Comparison of ENCODE assay signal across 17 cellular contexts in genomic region chr15:99051308-99051707, GRCh38. TPM values are rescaled to one million over a fixed set of nuclear protein-coding genes. Genes with fewer than 3 reads are reported as not detected.
DNase-seq lines count a peak whose midpoint lies in the region; ATAC-seq and TF ChIP-seq lines count a peak whose summit lies in the region.
"Had no signal": no experiment of that assay in that cellular context is flagged by ENCODE, and none has a peak within 500 bp of the region (broad histone marks: within the 10 kb centered on the region; RNA-seq: fewer than 3 reads in every experiment).

No MANE protein-coding gene starts in this region.

- DNase-seq in Right ventricle myocardium inferior (ENCODE audit: missing footprints) (peak; percentile 65), cardiac septum (ENCODE audit: low spot score) (no peak), IMR-90 (no peak), endodermal cell (peak; percentile 41), osteocyte (ENCODE audit: extremely low spot score, unreplicated experiment) (peak; percentile 76), NCI-H748 (lab: John Stamatoyannopoulos, UW; ENCODE audit: unreplicated experiment) (no peak)
- DNase-seq: 8988T; AML-193; Caco-2; CD8-positive, alpha-beta memory T cell; DND-41; GDM1; GOT3 had no signal

- no peak overlapping the region for H2AK5ac ChIP-seq in IMR-90 (ENCODE audit: low read depth, low read length)

- H3K4me1 ChIP-seq in IMR-90 (ENCODE audit: control insufficient read depth, insufficient read depth, low read length) (no peaks in the 10 kb centered on the region), endodermal cell (ENCODE audit: control insufficient read depth, insufficient read depth, low read length) (no peaks in the 10 kb centered on the region)
- H3K4me1 ChIP-seq: Caco-2, HAP-1 had no signal

- intact Hi-C loops in Right ventricle myocardium inferior (cut with DNase I) (no loop called here), cardiac septum (cut with DNase I) (no loop called here), IMR-90 (cut with micrococcal nuclease) (no loop called here)

- H3K36me3 ChIP-seq in IMR-90 (ENCODE audit: control insufficient read depth, insufficient read depth, low read length) (no peaks in the 10 kb centered on the region), endodermal cell (ENCODE audit: control insufficient read depth, insufficient read depth, low read length) (no peaks in the 10 kb centered on the region)
- H3K36me3 ChIP-seq: BLaER1, HAP-1 had no signal

- no peaks in the 10 kb centered on the region for H3K36me3 Mint-ChIP-seq in endodermal cell (ENCODE audit: low read depth)
- H3K36me3 Mint-ChIP-seq in osteocyte (ENCODE audit: unreplicated experiment) = no peaks in the 10 kb centered on the region
- H3K36me3 Mint-ChIP-seq: CD8-positive, alpha-beta memory T cell had no signal

- no peak for TF ChIP-seq CTCF in IMR-90 (conservative IDR thresholded peaks at IDR 0.05; ENCODE audit: low read depth, low read length)
- no peak for TF ChIP-seq CTCF in endodermal cell (conservative IDR thresholded peaks at IDR 0.05)
- TF ChIP-seq CTCF in osteocyte (IDR thresholded peaks at IDR 0.05) = no peak

- no peak overlapping the region for H3K56ac ChIP-seq in IMR-90 (ENCODE audit: extremely low read depth, insufficient read depth, low read length)

- peaks cover 7% of the 10 kb centered on the region for H3K9me1 ChIP-seq in IMR-90 (ENCODE audit: insufficient read depth, low read length)

- no peaks in the 10 kb centered on the region for H3K79me1 ChIP-seq in IMR-90 (ENCODE audit: low read depth in 1 of 2, low read length in 2 of 2)

- no peak overlapping the region for H3K27ac Mint-ChIP-seq in endodermal cell
- H3K27ac Mint-ChIP-seq in osteocyte (ENCODE audit: unreplicated experiment) = no peak overlapping the region
- H3K27ac Mint-ChIP-seq: CD8-positive, alpha-beta memory T cell had no signal

- no peak overlapping the region for H2BK120ac ChIP-seq in IMR-90 (ENCODE audit: low read depth, low read length)

- 58% methylated on average over 4 of the region's 7 CpGs; no CpG with 5 or more reads in 1 of the 2 experiments for WGBS in IMR-90 (ENCODE audit: extremely low coverage in 2 of 2, insufficient read length in 1 of 2), 2 experiments
- 81 to 86% methylated on average over 5 to 6 of the region's 7 CpGs for WGBS in endodermal cell (ENCODE audit: insufficient coverage in 1 of 2, insufficient read length in 1 of 2), 2 experiments

- no peak overlapping the region for H2BK15ac ChIP-seq in IMR-90 (ENCODE audit: low read depth, low read length)

- no peak overlapping the region for H2BK20ac ChIP-seq in IMR-90 (ENCODE audit: low read depth, low read length)

- H3K9me3 ChIP-seq in IMR-90 (ENCODE audit: control insufficient read depth, insufficient read depth, low read length) (no peaks in the 10 kb centered on the region), endodermal cell (ENCODE audit: control insufficient read depth, low read length) (no peaks in the 10 kb centered on the region)
- H3K9me3 ChIP-seq: BLaER1, Caco-2, HAP-1 had no signal

- dilution Hi-C loops in IMR-90 (cut with HindIII; ENCODE audit: low sequenced_read_pairs, unreplicated experiment) = loop anchor here (25.0 kb wide), 1 partner anchor 114 kb away; no protein-coding TSS in a partner anchor

- no peaks in the 10 kb centered on the region for H3K9me3 Mint-ChIP-seq in endodermal cell
- no peaks in the 10 kb centered on the region for H3K9me3 Mint-ChIP-seq in osteocyte (ENCODE audit: unreplicated experiment)

- no TSS peak for BruUV-seq in IMR-90 (replicated peaks; lab: Mats Ljungman, UMichigan)

- no peaks in the 10 kb centered on the region for H4K20me1 ChIP-seq in IMR-90 (ENCODE audit: insufficient read depth, low read length)
- H4K20me1 ChIP-seq: BLaER1 had no signal

- peak overlapping the region; percentile 66 for H2AFZ ChIP-seq in IMR-90 (replicated peaks; ENCODE audit: low read length, poor library complexity)

- H3K9ac ChIP-seq in IMR-90 (ENCODE audit: low read depth, low read length) (no peak overlapping the region), endodermal cell (ENCODE audit: extremely low read depth, low read length, poor library complexity, severe bottlenecking) (no peak overlapping the region)
- H3K9ac ChIP-seq: BLaER1 had no signal

- POLR2A ChIA-PET in IMR-90 (lab: Charles Lee; ENCODE audit: unreplicated experiment) = no interaction called here

- peaks cover 12% of the 10 kb centered on the region for H3K27me3 ChIP-seq in IMR-90 (ENCODE audit: control insufficient read depth, insufficient read depth, low read length)
- no peaks in the 10 kb centered on the region for H3K27me3 ChIP-seq in endodermal cell (ENCODE audit: control insufficient read depth, insufficient read depth, low read length, poor library complexity, severe bottlenecking)
- H3K27me3 ChIP-seq: BLaER1 had no signal

- H3K4me3 Mint-ChIP-seq in endodermal cell = no peak overlapping the region
- H3K4me3 Mint-ChIP-seq in osteocyte (ENCODE audit: unreplicated experiment) = no peak overlapping the region
- H3K4me3 Mint-ChIP-seq: CD8-positive, alpha-beta memory T cell had no signal

- H3K4me1 Mint-ChIP-seq in endodermal cell (no peaks in the 10 kb centered on the region), osteocyte (ENCODE audit: unreplicated experiment) (peaks cover 1% of the 10 kb centered on the region)

- peak; percentile 34 for ATAC-seq in Right ventricle myocardium inferior
- ATAC-seq in IMR-90 (ENCODE audit: low read depth) = no peak
- no peak for ATAC-seq in HG03342 (IDR thresholded peaks at IDR 0.05; ENCODE audit: unreplicated experiment)

- H3K27ac ChIP-seq in IMR-90 (ENCODE audit: insufficient read depth, low read length) = no peak overlapping the region
- H3K27ac ChIP-seq in endodermal cell (ENCODE audit: low read depth, low read length) = no peak overlapping the region
- H3K27ac ChIP-seq: BLaER1, HL-60 had no signal

- H3K4me3 ChIP-seq in IMR-90 (ENCODE audit: insufficient read depth, low read depth, low read length) (no peak overlapping the region), endodermal cell (ENCODE audit: low read length) (no peak overlapping the region)
- H3K4me3 ChIP-seq: BLaER1, HAP-1 had no signal

- H3K4me2 ChIP-seq in IMR-90 (ENCODE audit: low read depth, low read length) = no peak overlapping the region
- H3K4me2 ChIP-seq: BLaER1 had no signal

- no peak overlapping the region for H2AK9ac ChIP-seq in IMR-90 (replicated peaks; ENCODE audit: low read depth, low read length, poor library complexity)

- no peak overlapping the region for H3K23ac ChIP-seq in IMR-90 (ENCODE audit: low read depth, low read length)

- no peak overlapping the region for H4K91ac ChIP-seq in IMR-90 (ENCODE audit: insufficient read depth, low read depth, low read length)

- no peak overlapping the region for H3K18ac ChIP-seq in IMR-90 (ENCODE audit: low read depth, low read length)

- H3K4ac ChIP-seq in IMR-90 (ENCODE audit: low read depth, low read length) = no peak overlapping the region

- no peak overlapping the region for H3K14ac ChIP-seq in IMR-90 (replicated peaks; ENCODE audit: low read depth, low read length)

- no peak for TF ChIP-seq RAD21 in IMR-90 (IDR thresholded peaks at IDR 0.05; ENCODE audit: low read length)

- in situ Hi-C loops in IMR-90 (cut with MboI; ENCODE audit: low sequenced_read_pairs) = no loop called here

- no peak overlapping the region for H4K8ac ChIP-seq in IMR-90 (ENCODE audit: low read depth in 2 of 2, low read length in 2 of 2)

- no peak overlapping the region for H4K5ac ChIP-seq in IMR-90 (ENCODE audit: low read depth, low read length)

- H3K27me3 Mint-ChIP-seq in endodermal cell (ENCODE audit: insufficient read depth) (peaks cover 5% of the 10 kb centered on the region), osteocyte (ENCODE audit: unreplicated experiment) (peaks cover 2% of the 10 kb centered on the region)

- TF ChIP-seq POLR2A in IMR-90 (IDR thresholded peaks at IDR 0.05; ENCODE audit: low read depth, low read length) = no peak

- no peak overlapping the region for H2BK5ac ChIP-seq in IMR-90 (ENCODE audit: low read depth, low read length, poor library complexity, severe bottlenecking)

- CTCF ChIA-PET in IMR-90 (lab: Yijun Ruan, JAX) = interaction anchor here (0.7 to 1.0 kb wide), 2 partner anchors 112 to 532 kb away, joined by 3 to 5 read pairs; no protein-coding TSS in a partner anchor

TF ChIP-seq in IMR-90, 13 proteins besides CTCF, POLR2A, EP300 and RAD21 (continues in another document):
- TF ChIP-seq ELK1 (IDR thresholded peaks at IDR 0.05; ENCODE audit: borderline replicate concordance, low read depth, low read length) (no peak), RCOR1 (IDR thresholded peaks at IDR 0.05; ENCODE audit: insufficient replicate concordance, low read length) (no peak), MXI1 (IDR thresholded peaks at IDR 0.05; ENCODE audit: borderline replicate concordance, low read depth, low read length) (no peak), NFE2L2 (IDR thresholded peaks at IDR 0.05; ENCODE audit: low read depth, low read length) (no peak), CHD1 (IDR thresholded peaks at IDR 0.05; ENCODE audit: low read depth, low read length) (no peak), BHLHE40 (IDR thresholded peaks at IDR 0.05; ENCODE audit: low read depth, low read length) (no peak), CEBPB (IDR thresholded peaks at IDR 0.05; ENCODE audit: low read depth, low read length) (no peak)

RNA-seq across cellular contexts. Expression of gene PGPEP1L, which starts 43.7 kb away (rescaled TPM):
- 0.57 TPM for total RNA-seq in Right ventricle myocardium inferior
- total RNA-seq in cardiac septum = 2.5 TPM
- total RNA-seq in IMR-90 (2012; rRNA removed) = not detected in 2 replicates
- not detected in 2 replicates for polyA plus RNA-seq in IMR-90 (2012; rRNA removed)
- polyA plus RNA-seq in IMR-90 (2012; cell fraction: cytosol; rRNA removed) = not detected in 2 replicates
- not detected in 2 replicates for polyA plus RNA-seq in IMR-90 (2012; cell fraction: nucleus; rRNA removed; ENCODE audit: low replicate concordance)
- not detected for total RNA-seq in endodermal cell
- polyA plus RNA-seq in endodermal cell (2013, experiment 1 of 2) = not detected
- not detected for polyA plus RNA-seq in endodermal cell (2013, experiment 2 of 2)
- total RNA-seq in osteocyte = not detected in 2 replicates
- total RNA-seq: Caco-2; CD8-positive, alpha-beta memory T cell had no signal
- polyA plus RNA-seq: CD8-positive, alpha-beta memory T cell had no signal

RNA-seq across cellular contexts. Expression of gene SYNM, which starts 53.6 kb away (rescaled TPM):
- total RNA-seq in Right ventricle myocardium inferior = 311 TPM
- 395 TPM for total RNA-seq in cardiac septum
- 3.4 and 5.0 TPM in 2 replicates for total RNA-seq in IMR-90 (2012; rRNA removed)
- polyA plus RNA-seq in IMR-90 (2012; rRNA removed) = 1.9 and 2.1 TPM in 2 replicates
- polyA plus RNA-seq in IMR-90 (2012; cell fraction: cytosol; rRNA removed) = 0.81 and 0.86 TPM in 2 replicates
- polyA plus RNA-seq in IMR-90 (2012; cell fraction: nucleus; rRNA removed; ENCODE audit: low replicate concordance) = 3.0 and 8.1 TPM in 2 replicates
- 10 to 100 TPM in 1 of 2 donors, 1 to 10 TPM in 1; 2.3 to 12.5 TPM for total RNA-seq in endodermal cell
- polyA plus RNA-seq in endodermal cell (2013, experiment 1 of 2) = 2.0 TPM
- 2.5 TPM for polyA plus RNA-seq in endodermal cell (2013, experiment 2 of 2)
- 5.5 and 5.9 TPM in 2 replicates for total RNA-seq in osteocyte

Comparison
In these comparisons a context has a peak if more than half of its experiments do, and no peak if none do; other contexts are left out.
1. DNase-seq: peak in Right ventricle myocardium inferior (single experiment), endodermal cell (single experiment) and osteocyte (single experiment); none in cardiac septum (single experiment), IMR-90 (single experiment) and NCI-H748 (single experiment).
2. RNA of gene SYNM, which starts 53.6 kb away (total RNA-seq): 395 TPM in cardiac septum (single experiment) and 311 TPM in Right ventricle myocardium inferior (single experiment); 2.3 to 12.5 TPM in endodermal cell, 5.5 to 5.9 TPM in osteocyte and 3.4 to 5.0 TPM in IMR-90; every median in the first group is over 10 times any median in the second.